Comparison of ENCODE assay signal across 24 cellular contexts in the genomic region with DNA sequence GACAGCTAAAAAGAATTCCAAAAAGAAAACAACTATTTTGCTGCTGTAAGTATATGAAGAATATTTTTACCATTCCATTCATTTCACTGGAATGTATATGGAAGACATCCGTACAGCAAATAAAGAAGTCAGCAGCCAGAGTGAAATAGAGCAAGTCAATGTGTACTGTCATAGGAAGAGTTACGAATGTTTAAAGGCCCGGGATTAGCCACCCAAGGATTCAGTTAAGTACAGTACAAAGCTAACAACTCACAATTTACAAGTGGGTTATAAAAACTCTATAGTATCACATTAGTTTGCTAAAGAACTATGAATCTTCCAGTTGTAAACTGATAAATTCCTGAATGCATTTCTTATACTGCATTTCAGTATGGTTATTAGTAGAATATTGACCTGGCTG. TPM values are rescaled to one million over a fixed set of nuclear protein-coding genes. Genes with fewer than 3 reads are reported as not detected.
DNase-seq lines count a peak whose midpoint lies in the region; ATAC-seq and TF ChIP-seq lines count a peak whose summit lies in the region.
"Had no signal": no experiment of that assay in that cellular context is flagged by ENCODE, and none has a peak within 500 bp of the region (broad histone marks: within the 10 kb centered on the region; RNA-seq: fewer than 3 reads in every experiment).

No MANE protein-coding gene starts in this region.

- H3K9me3 ChIP-seq in SJSA1 (replicated peaks): no peaks in the 10 kb centered on the region
- H3K9me3 ChIP-seq in colonic mucosa: no peaks in the 10 kb centered on the region
- H3K9me3 ChIP-seq: HAP-1, MG63, SJCRH30 had no signal

- H3K27ac Mint-ChIP-seq in nephron progenitor cell: peak overlapping the region; percentile 27
- H3K27ac Mint-ChIP-seq: CD8-positive, alpha-beta T cell; GM23338 had no signal

- no peaks in the 10 kb centered on the region for H3K9me3 Mint-ChIP-seq in nephron progenitor cell
- H3K9me3 Mint-ChIP-seq: CD8-positive, alpha-beta T cell; GM23338 had no signal

- H3K9ac ChIP-seq in colonic mucosa (ENCODE audit: low read depth in 2 of 2, low read length in 2 of 2): no peak overlapping the region

- H3K4me3 ChIP-seq in SJSA1: no peak overlapping the region
- H3K4me3 ChIP-seq in colonic mucosa: no peak overlapping the region
- H3K4me3 ChIP-seq: GM23338, HAP-1, MG63, PC-9, SJCRH30 had no signal

- CTCF ChIA-PET in HEK293T (lab: Yijun Ruan, JAX): no interaction called here

- no peaks in the 10 kb centered on the region for H3K27me3 Mint-ChIP-seq in nephron progenitor cell (ENCODE audit: low read depth, poor library complexity)

- H3K4me1 ChIP-seq in SJSA1 (replicated peaks) (peaks cover 18% of the 10 kb centered on the region), colonic mucosa (no peaks in the 10 kb centered on the region)
- H3K4me1 ChIP-seq: HAP-1 had no signal

- H3K27me3 ChIP-seq in SJSA1 (replicated peaks): no peaks in the 10 kb centered on the region
- no peaks in the 10 kb centered on the region for H3K27me3 ChIP-seq in colonic mucosa
- H3K27me3 ChIP-seq: MG63, SJCRH30 had no signal

- intact Hi-C loops in colonic mucosa (cut with DNase I): no loop called here
- intact Hi-C loops in left ventricle myocardium superior (cut with micrococcal nuclease): no loop called here
- intact Hi-C loops in posterior cingulate gyrus (cut with DNase I): no loop called here

- POLR2A ChIA-PET in HEK293T (lab: Yijun Ruan, JAX): no interaction called here

- no peak for TF ChIP-seq CTCF in colonic mucosa (IDR thresholded peaks at IDR 0.05)
- TF ChIP-seq CTCF in nephron progenitor cell (IDR thresholded peaks at IDR 0.05): no peak

- peaks cover 46% of the 10 kb centered on the region for H3K36me3 Mint-ChIP-seq in nephron progenitor cell (ENCODE audit: low read depth)

- H3K36me3 ChIP-seq in SJSA1 (peaks cover 36% of the 10 kb centered on the region), colonic mucosa (peaks cover 4% of the 10 kb centered on the region)

- H3K4me3 Mint-ChIP-seq in nephron progenitor cell: no peak overlapping the region
- H3K4me3 Mint-ChIP-seq: CD8-positive, alpha-beta T cell; GM23338 had no signal

- ATAC-seq in GM21576 (IDR thresholded peaks at IDR 0.05; ENCODE audit: unreplicated experiment): no peak
- no peak for ATAC-seq in left ventricle myocardium superior
- ATAC-seq: CD8-positive, alpha-beta T cell; GM23338; Right ventricle myocardium inferior had no signal

- H3K4me1 Mint-ChIP-seq in nephron progenitor cell: no peaks in the 10 kb centered on the region
- H3K4me1 Mint-ChIP-seq: GM23338 had no signal

- H3K27ac ChIP-seq in SJSA1 (peak overlapping the region; percentile 13; the same call in 1 of the 2 replicates), colonic mucosa (peak overlapping the region; percentile 1)
- H3K27ac ChIP-seq: SJCRH30 had no signal

- DNase-seq in HEK293T (ENCODE audit: extremely low spot score) (no peak), SJSA1 (ENCODE audit: low read depth in 1 of 2, low spot score in 2 of 2) (no peak), colonic mucosa (no peak), nephron progenitor cell (no peak), left ventricle myocardium superior (no peak), posterior cingulate gyrus (no peak)
- no peak for DNase-seq in central memory CD4-positive, alpha-beta T cell
- DNase-seq: C1 segment of cervical spinal cord; Calu3; CD8-positive, alpha-beta T cell; DND-41; KBM-7; NCI-H2029; NCI-H446; NCI-H526; NCI-H82; NK-92 treated with Interleukin-12 subunit alpha and Interleukin-12 subunit beta, amount 100 ng/mL, for 24 hours; SJCRH30 had no signal

TF ChIP-seq in HEK293T, 16 proteins besides CTCF, POLR2A, EP300 and RAD21:
- TF ChIP-seq ELF4 (IDR thresholded peaks at IDR 0.05): no peak
- TF ChIP-seq, protein P1, sequence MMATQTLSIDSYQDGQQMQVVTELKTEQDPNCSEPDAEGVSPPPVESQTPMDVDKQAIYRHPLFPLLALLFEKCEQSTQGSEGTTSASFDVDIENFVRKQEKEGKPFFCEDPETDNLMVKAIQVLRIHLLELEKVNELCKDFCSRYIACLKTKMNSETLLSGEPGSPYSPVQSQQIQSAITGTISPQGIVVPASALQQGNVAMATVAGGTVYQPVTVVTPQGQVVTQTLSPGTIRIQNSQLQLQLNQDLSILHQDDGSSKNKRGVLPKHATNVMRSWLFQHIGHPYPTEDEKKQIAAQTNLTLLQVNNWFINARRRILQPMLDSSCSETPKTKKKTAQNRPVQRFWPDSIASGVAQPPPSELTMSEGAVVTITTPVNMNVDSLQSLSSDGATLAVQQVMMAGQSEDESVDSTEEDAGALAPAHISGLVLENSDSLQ (IDR thresholded peaks at IDR 0.05): peak; percentile 29; the same call in 1 of the 2 replicates
- TF ChIP-seq NFRKB (IDR thresholded peaks at IDR 0.05): no peak
TF ChIP-seq in HEK293T: peak in this region for 1.

RNA-seq across cellular contexts. Expression of a gene that starts 14.4 kb away (rescaled TPM):
- 27.2 and 44.4 TPM in 2 replicates for total RNA-seq in SJSA1 (2014; rRNA removed; shearing (Covaris generic))
- 10 to 100 TPM in 1 of 2 donors, 1 to 10 TPM in 1; 8.3 to 10.9 TPM for total RNA-seq in colonic mucosa
- 2.1 TPM for total RNA-seq in left ventricle myocardium superior
